Comparison of ENCODE assay signal across 13 cellular contexts in genomic region chr1:212260557-212261342, GRCh38. TPM values are rescaled to one million over a fixed set of nuclear protein-coding genes. Genes with fewer than 3 reads are reported as not detected.
DNase-seq lines count a peak whose midpoint lies in the region; ATAC-seq, FAIRE-seq and TF ChIP-seq lines count a peak whose summit lies in the region.
"Had no signal": no experiment of that assay in that cellular context is flagged by ENCODE, and none has a peak within 500 bp of the region (broad histone marks: within the 10 kb centered on the region; RNA-seq: fewer than 3 reads in every experiment).

No MANE protein-coding gene starts in this region.

- H3K9me3 Mint-ChIP-seq in activated CD8-positive, alpha-beta T cell treated with anti-CD3 and anti-CD28 coated beads, Interleukin-2, amount 10 ng/mL, durations not matched to agents 7 days and 5 days (ENCODE audit: insufficient read depth), result no peaks in the 10 kb centered on the region

- H4K8ac ChIP-seq in mesenchymal stem cell (ENCODE audit: low read length), result no peak overlapping the region

- intact Hi-C loops in gastrocnemius medialis (cut with DNase I; ENCODE audit: low total_unique reads), result no loop called here

- 91% methylated on average over 3 of the region's 3 CpGs for WGBS in mesenchymal stem cell

- ATAC-seq in activated CD8-positive, alpha-beta T cell treated with anti-CD3 and anti-CD28 coated beads, Interleukin-2, amount 10 ng/mL, durations not matched to agents 7 days and 5 days, result peak; percentile 31
- ATAC-seq in GM18511 (IDR thresholded peaks at IDR 0.05; ENCODE audit: unreplicated experiment) (no peak), GM18505 (IDR thresholded peaks at IDR 0.05; ENCODE audit: unreplicated experiment) (no peak), gastrocnemius medialis (no peak)

- no peak overlapping the region for H2BK15ac ChIP-seq in mesenchymal stem cell (ENCODE audit: low read depth, poor library complexity, severe bottlenecking)

- H2BK5ac ChIP-seq in mesenchymal stem cell (ENCODE audit: low read depth, low read length, poor library complexity, severe bottlenecking), result no peak overlapping the region

- H3K36me3 ChIP-seq in keratinocyte (ENCODE audit: control insufficient read depth in 2 of 2, extremely low read depth in 1 of 2, insufficient read depth in 2 of 2, low read length in 2 of 2) (no peaks in the 10 kb centered on the region), mesenchymal stem cell (ENCODE audit: control insufficient read depth in 1 of 2, insufficient read depth in 2 of 2, low read depth in 1 of 2, low read length in 2 of 2) (no peaks in the 10 kb centered on the region), gastrocnemius medialis (no peaks in the 10 kb centered on the region)
- H3K36me3 ChIP-seq: left ventricle myocardium inferior, prostate gland had no signal

- H3K4me1 Mint-ChIP-seq in activated CD8-positive, alpha-beta T cell treated with anti-CD3 and anti-CD28 coated beads, Interleukin-2, amount 10 ng/mL, durations not matched to agents 7 days and 5 days (ENCODE audit: low read depth), result peaks cover 48% of the 10 kb centered on the region

- no peak overlapping the region for H2BK12ac ChIP-seq in mesenchymal stem cell (ENCODE audit: low read length in 2 of 2)

- H3K4me2 ChIP-seq in keratinocyte (ENCODE audit: control insufficient read depth, extremely low read depth, insufficient read depth, low read depth, low read length), result peak overlapping the region; percentile 86
- H3K4me2 ChIP-seq in mesenchymal stem cell (ENCODE audit: low read length, poor library complexity, severe bottlenecking), result no peak overlapping the region

- FAIRE-seq in keratinocyte (lab: Jason Lieb, UNC), result peak; percentile 100

- H4K20me1 ChIP-seq in keratinocyte (ENCODE audit: control insufficient read depth, extremely low read depth, insufficient read depth, low read length), result no peaks in the 10 kb centered on the region

- dilution Hi-C loops in keratinocyte (cut with MboI; ENCODE audit: extremely low pct_ligation_motif_present, low sequenced_read_pairs), result no loop called here

- peak overlapping the region; percentile 97 for H3K27ac ChIP-seq in keratinocyte (ENCODE audit: control insufficient read depth, insufficient read depth, low read length)
- H3K27ac ChIP-seq in mesenchymal stem cell (ENCODE audit: low read length, poor library complexity, severe bottlenecking), result no peak overlapping the region
- no peak overlapping the region for H3K27ac ChIP-seq in gastrocnemius medialis
- H3K27ac ChIP-seq: C4-2B, left ventricle myocardium inferior, prostate gland had no signal

- CTCF ChIA-PET in activated CD8-positive, alpha-beta T cell treated with anti-CD3 and anti-CD28 coated beads, Interleukin-2, amount 10 ng/mL, durations not matched to agents 7 days and 5 days (lab: Charles Lee), result interaction anchor here (0.9 to 1.1 kb wide), 4 partner anchors 11 to 190 kb away, joined by 3 to 4 read pairs (median 3); no protein-coding TSS in a partner anchor

- H3K4me3 Mint-ChIP-seq in activated CD8-positive, alpha-beta T cell treated with anti-CD3 and anti-CD28 coated beads, Interleukin-2, amount 10 ng/mL, durations not matched to agents 7 days and 5 days, result no peak overlapping the region

- TF ChIP-seq POLR2A in GM18505 (IDR thresholded peaks at IDR 0.05; ENCODE audit: borderline replicate concordance, extremely low read depth, insufficient read depth, insufficient read length) (no peak), gastrocnemius medialis (IDR thresholded peaks at IDR 0.05) (no peak)

- H3K9ac ChIP-seq in keratinocyte (ENCODE audit: control insufficient read depth, extremely low read depth, insufficient read depth, low read length) (peak overlapping the region; percentile 73), mesenchymal stem cell (ENCODE audit: low read length) (no peak overlapping the region)

- H3K23ac ChIP-seq in mesenchymal stem cell (ENCODE audit: low read length in 2 of 2), result no peak overlapping the region

- peaks cover 2% of the 10 kb centered on the region for H3K9me1 ChIP-seq in keratinocyte (ENCODE audit: control insufficient read depth, extremely low read depth, insufficient read depth, low read length)

- H3K4ac ChIP-seq in mesenchymal stem cell (ENCODE audit: low read depth in 1 of 2, low read length in 2 of 2), result no peak overlapping the region

- H4K91ac ChIP-seq in mesenchymal stem cell (ENCODE audit: low read length), result no peak overlapping the region

- peaks cover 5% of the 10 kb centered on the region for H3K36me3 Mint-ChIP-seq in activated CD8-positive, alpha-beta T cell treated with anti-CD3 and anti-CD28 coated beads, Interleukin-2, amount 10 ng/mL, durations not matched to agents 7 days and 5 days (ENCODE audit: low read depth)

- no peak overlapping the region for H3K14ac ChIP-seq in mesenchymal stem cell (ENCODE audit: low read length in 2 of 2)

- peaks cover 2% of the 10 kb centered on the region for H3K27me3 Mint-ChIP-seq in activated CD8-positive, alpha-beta T cell treated with anti-CD3 and anti-CD28 coated beads, Interleukin-2, amount 10 ng/mL, durations not matched to agents 7 days and 5 days (ENCODE audit: low read depth)

- no peaks in the 10 kb centered on the region for H3K79me1 ChIP-seq in mesenchymal stem cell (replicated peaks; ENCODE audit: low read length, poor library complexity, severe bottlenecking)

- peak; percentile 37 for DNase-seq in stimulated activated CD4-positive, alpha-beta T cell treated with anti-CD3 and anti-CD28 coated beads, Interleukin-1b, Interleukin-23, amount 100 ng/mL, for 48 hours
- DNase-seq in stimulated activated CD4-positive, alpha-beta T cell treated with anti-CD3 and anti-CD28 coated beads, Interleukin-2, amount 100 ng/mL, for 24 hours, result no peak
- peak; percentile 32 for DNase-seq in activated CD8-positive, alpha-beta T cell treated with anti-CD3 and anti-CD28 coated beads, Interleukin-2, amount 10 ng/mL, durations not matched to agents 7 days and 5 days
- DNase-seq in keratinocyte (ENCODE audit: low read depth, low spot score) (peak; percentile 99), mesenchymal stem cell (no peak), gastrocnemius medialis (no peak)
- DNase-seq: left ventricle myocardium inferior, NCI-H2107, Right ventricle myocardium superior had no signal

- TF ChIP-seq CTCF in keratinocyte (optimal IDR thresholded peaks at IDR 0.05 in 1 of 3, IDR thresholded peaks at IDR 0.05 in 1 of 3, conservative IDR thresholded peaks at IDR 0.05 in 1 of 3; ENCODE audit: extremely low read depth in 1 of 3, insufficient read depth in 2 of 3, low read length in 3 of 3), result no peak
- no peak for TF ChIP-seq CTCF in gastrocnemius medialis (IDR thresholded peaks at IDR 0.05 in 4 of 5, conservative IDR thresholded peaks at IDR 0.05 in 1 of 5)

- H2AK5ac ChIP-seq in mesenchymal stem cell (ENCODE audit: low read length, severe bottlenecking), result no peak overlapping the region

- no peak overlapping the region for H3K18ac ChIP-seq in mesenchymal stem cell (ENCODE audit: low read depth in 1 of 2, low read length in 2 of 2)

- H3K27me3 ChIP-seq in keratinocyte (ENCODE audit: control insufficient read depth, extremely low read depth, insufficient read depth, low read length) (no peaks in the 10 kb centered on the region), mesenchymal stem cell (ENCODE audit: control insufficient read depth in 1 of 2, insufficient read depth in 1 of 2, low read length in 2 of 2) (peaks cover 0 to 6% of the 10 kb centered on the region in 2 experiments), gastrocnemius medialis (no peaks in the 10 kb centered on the region)

- H3K4me3 ChIP-seq in keratinocyte (ENCODE audit: control insufficient read depth in 2 of 3, extremely low read depth in 1 of 3, insufficient read depth in 2 of 3, low read depth in 1 of 3, low read length in 3 of 3), result peak overlapping the region in 2 of 3 experiments; percentile 32 to 42
- H3K4me3 ChIP-seq in mesenchymal stem cell (ENCODE audit: insufficient read depth in 1 of 2, low read depth in 1 of 2, low read length in 2 of 2), result no peak overlapping the region
- no peak overlapping the region for H3K4me3 ChIP-seq in gastrocnemius medialis
- H3K4me3 ChIP-seq: left ventricle myocardium inferior, prostate gland had no signal

- H2AFZ ChIP-seq in keratinocyte (ENCODE audit: control insufficient read depth, low read length) (peak overlapping the region; percentile 84), mesenchymal stem cell (ENCODE audit: low read depth, low read length) (no peak overlapping the region)

- in situ Hi-C loops in gastrocnemius medialis (cut with MboI; ENCODE audit: low sequenced_read_pairs in 4 of 4), result no loop called here

- H2BK120ac ChIP-seq in mesenchymal stem cell (ENCODE audit: low read depth, low read length), result no peak overlapping the region

- peaks cover 16% of the 10 kb centered on the region for H3K4me1 ChIP-seq in keratinocyte (ENCODE audit: control insufficient read depth, extremely low read depth, insufficient read depth, low read length)
- H3K4me1 ChIP-seq in mesenchymal stem cell (ENCODE audit: control insufficient read depth, insufficient read depth, low read depth, low read length), result no peaks in the 10 kb centered on the region
- H3K4me1 ChIP-seq in gastrocnemius medialis, result peaks cover 0 to 2% of the 10 kb centered on the region in 2 donors
- H3K4me1 ChIP-seq: prostate gland had no signal

- POLR2A ChIA-PET in activated CD8-positive, alpha-beta T cell treated with anti-CD3 and anti-CD28 coated beads, Interleukin-2, amount 10 ng/mL, durations not matched to agents 7 days and 5 days (lab: Charles Lee), result interaction anchor here (0.8 to 0.9 kb wide), 2 partner anchors 24 to 43 kb away, joined by 3 read pairs; no protein-coding TSS in a partner anchor

- no peak overlapping the region for H3K27ac Mint-ChIP-seq in activated CD8-positive, alpha-beta T cell treated with anti-CD3 and anti-CD28 coated beads, Interleukin-2, amount 10 ng/mL, durations not matched to agents 7 days and 5 days

- H3K9me3 ChIP-seq in keratinocyte (ENCODE audit: control insufficient read depth, low read depth, low read length), result no peaks in the 10 kb centered on the region
- no peaks in the 10 kb centered on the region for H3K9me3 ChIP-seq in mesenchymal stem cell (ENCODE audit: control insufficient read depth, low read length)
- no peaks in the 10 kb centered on the region for H3K9me3 ChIP-seq in gastrocnemius medialis
- H3K9me3 ChIP-seq: left ventricle myocardium inferior, prostate gland had no signal

- no peaks in the 10 kb centered on the region for H3K79me2 ChIP-seq in keratinocyte (ENCODE audit: control insufficient read depth, insufficient read depth, low read length)

RNA-seq across cellular contexts. Expression of gene PPP2R5A, which starts 24.5 kb away (rescaled TPM):
- total RNA-seq in activated CD8-positive, alpha-beta T cell treated with anti-CD3 and anti-CD28 coated beads, Interleukin-2, amount 10 ng/mL, durations not matched to agents 7 days and 5 days, result 10 to 100 TPM; 66.7 to 72.3 TPM
- polyA plus RNA-seq in keratinocyte, result 12.0 to 26.2 TPM (median 16.8 TPM) in 3 replicates
- polyA plus RNA-seq in keratinocyte (2011; ENCODE audit: low read depth), result 15.6 TPM
- 15.3 and 30.1 TPM in 2 replicates for polyA plus RNA-seq in keratinocyte (2011; cell fraction: cytosol; rRNA removed)
- 14.0 and 15.9 TPM in 2 replicates for polyA plus RNA-seq in keratinocyte (2011; cell fraction: nucleus; rRNA removed)
- 11.7 and 18.3 TPM in 2 replicates for polyA plus RNA-seq in keratinocyte (2012; ENCODE audit: low replicate concordance)
- 2.5 to 13.9 TPM (median 5.9 TPM) in 3 replicates for polyA minus RNA-seq in keratinocyte
- 16.3 TPM for polyA minus RNA-seq in keratinocyte (2011; cell fraction: cytosol; rRNA and poly(A)+ RNA removed)
- 7.3 and 8.8 TPM in 2 replicates for polyA minus RNA-seq in keratinocyte (2011; cell fraction: nucleus; rRNA and poly(A)+ RNA removed)
- polyA plus RNA-seq in mesenchymal stem cell (2013, experiment 1 of 2), result 19.1 TPM
- 19.9 TPM for polyA plus RNA-seq in mesenchymal stem cell (2013, experiment 2 of 2)
- total RNA-seq in gastrocnemius medialis, result 10 to 100 TPM; 33.3 to 50.5 (median 37.5) TPM

Comparison
In these comparisons a context has a peak if more than half of its experiments do, and no peak if none do; other contexts are left out.
1. DNase-seq: peak in stimulated activated CD4-positive, alpha-beta T cell treated with anti-CD3 and anti-CD28 coated beads, Interleukin-1b, Interleukin-23, amount 100 ng/mL, for 48 hours (single experiment), activated CD8-positive, alpha-beta T cell treated with anti-CD3 and anti-CD28 coated beads, Interleukin-2, amount 10 ng/mL, durations not matched to agents 7 days and 5 days (single experiment) and keratinocyte (single experiment); none in stimulated activated CD4-positive, alpha-beta T cell treated with anti-CD3 and anti-CD28 coated beads, Interleukin-2, amount 100 ng/mL, for 24 hours (0 of 2), mesenchymal stem cell (single experiment) and gastrocnemius medialis (0 of 2).
2. H3K4me3 ChIP-seq: peak in keratinocyte (2 of 3); none in mesenchymal stem cell (0 of 2) and gastrocnemius medialis (0 of 4).